9 cellular contexts compared by ENCODE assay signal in genomic region chr12:52243774-52244614, GRCh38. TPM values are rescaled to one million over a fixed set of nuclear protein-coding genes. Genes with fewer than 3 reads are reported as not detected.
DNase-seq lines count a peak whose midpoint lies in the region; ATAC-seq and TF ChIP-seq lines count a peak whose summit lies in the region.
"Had no signal": no experiment of that assay in that cellular context is flagged by ENCODE, and none has a peak within 500 bp of the region (broad histone marks: within the 10 kb centered on the region; RNA-seq: fewer than 3 reads in every experiment).

No MANE protein-coding gene starts in this region.

- H3K27me3 ChIP-seq in neuronal stem cell (ENCODE audit: control insufficient read depth in 3 of 3, insufficient read depth in 3 of 3, low read depth in 1 of 3, low read length in 3 of 3) (peaks cover 0 to 24% (median 3%) of the 10 kb centered on the region in 3 experiments), thymus (ENCODE audit: control insufficient read depth, insufficient read depth) (no peaks in the 10 kb centered on the region)

- H3K4me3 Mint-ChIP-seq in HFFc6 = peak overlapping the region; percentile 74
- peak overlapping the region in 1 of 2 donors; percentile 18 for H3K4me3 Mint-ChIP-seq in effector memory CD8-positive, alpha-beta T cell

- peak; percentile 18; the same call in 1 of the 2 replicates for TF ChIP-seq CTCF in HFFc6 (IDR thresholded peaks at IDR 0.05)

- no peaks in the 10 kb centered on the region for H3K36me3 ChIP-seq in neuronal stem cell (replicated peaks in 1 of 2; ENCODE audit: control insufficient read depth in 2 of 2, insufficient read depth in 2 of 2, low read length in 2 of 2)
- H3K36me3 ChIP-seq in thymus (ENCODE audit: control insufficient read depth, insufficient read depth) = no peaks in the 10 kb centered on the region

- ATAC-seq in GM18498 (IDR thresholded peaks at IDR 0.05; ENCODE audit: unreplicated experiment) = peak; percentile 89
- peak; percentile 93 for ATAC-seq in effector memory CD8-positive, alpha-beta T cell (replicated peaks)

- no peak overlapping the region for H3K4ac ChIP-seq in neuronal stem cell (ENCODE audit: low read length)

- no peaks in the 10 kb centered on the region; the same call in 1 of the 2 replicates for H3K36me3 Mint-ChIP-seq in HFFc6 (ENCODE audit: low read depth)
- H3K36me3 Mint-ChIP-seq in effector memory CD8-positive, alpha-beta T cell (ENCODE audit: insufficient read depth) = no peaks in the 10 kb centered on the region

- no peaks in the 10 kb centered on the region for H3K79me1 ChIP-seq in neuronal stem cell (ENCODE audit: low read depth, low read length)

- no peak overlapping the region for H4K8ac ChIP-seq in neuronal stem cell (ENCODE audit: low read depth, low read length)

- no CpG with 5 or more reads among the region's 12 CpGs for WGBS in neuronal stem cell (ENCODE audit: extremely low coverage in 2 of 2, insufficient read length in 2 of 2, insufficient replicate concordance in 1 of 2), 2 donors
- 31% methylated on average over 12 of the region's 12 CpGs for WGBS in thymus

- H2AFZ ChIP-seq in neuronal stem cell (ENCODE audit: low read length) = no peak overlapping the region

- H3K4me1 Mint-ChIP-seq in HFFc6 (ENCODE audit: low read depth) = peaks cover 72% of the 10 kb centered on the region
- peaks cover 12% of the 10 kb centered on the region in 2 donors for H3K4me1 Mint-ChIP-seq in effector memory CD8-positive, alpha-beta T cell (ENCODE audit: low read depth in 2 of 2)

- peaks cover 6% of the 10 kb centered on the region for H3K27me3 Mint-ChIP-seq in HFFc6 (ENCODE audit: insufficient read depth)
- peaks cover 8 to 78% of the 10 kb centered on the region in 2 donors for H3K27me3 Mint-ChIP-seq in effector memory CD8-positive, alpha-beta T cell

- H3K4me2 ChIP-seq in neuronal stem cell (ENCODE audit: insufficient read depth, low read length, poor library complexity, severe bottlenecking) = no peak overlapping the region

- H3K27ac Mint-ChIP-seq in HFFc6 = peak overlapping the region; percentile 98
- peak overlapping the region; percentile 62 to 91 for H3K27ac Mint-ChIP-seq in effector memory CD8-positive, alpha-beta T cell

- H3K9ac ChIP-seq in neuronal stem cell (ENCODE audit: low read depth, low read length, poor library complexity) = no peak overlapping the region

- peak overlapping the region; percentile 69 for H3K23ac ChIP-seq in neuronal stem cell (ENCODE audit: low read depth, low read length, poor library complexity)

- peak overlapping the region; percentile 25 for H2AK5ac ChIP-seq in neuronal stem cell (ENCODE audit: low read depth, low read length)

- H3K9me3 Mint-ChIP-seq in HFFc6 = no peaks in the 10 kb centered on the region
- H3K9me3 Mint-ChIP-seq in effector memory CD8-positive, alpha-beta T cell = no peaks in the 10 kb centered on the region

- no peak overlapping the region for H2BK12ac ChIP-seq in neuronal stem cell (ENCODE audit: low read length)

- H3K27ac ChIP-seq in neuronal stem cell (replicated peaks; ENCODE audit: low read length) (no peak overlapping the region), thymus (ENCODE audit: low read depth) (peak overlapping the region; percentile 67)

- DNase-seq in HFFc6 (peak; percentile 86), NCI-H1694 treated with DMSO at 0.1 percent for 48 hours (lab: John Stamatoyannopoulos, UW) (peak; percentile 56), neuronal stem cell (ENCODE audit: low spot score) (no peak), NCI-H1436 (lab: John Stamatoyannopoulos, UW) (no peak)
- DNase-seq in activated CD4-positive, alpha-beta T cell treated with anti-CD3 and anti-CD28 coated beads, Interleukin-2, amount 50 U/mL, for 24 hours (ENCODE audit: low read depth in 1 of 2, low spot score in 1 of 2) = peak; percentile 40 to 56
- DNase-seq in effector memory CD8-positive, alpha-beta T cell = peak; percentile 7 to 23 (median 15)

- H3K4me3 ChIP-seq in neuronal stem cell (ENCODE audit: low read length in 2 of 2) (no peak overlapping the region), thymus (ENCODE audit: low read length) (no peak overlapping the region)

- peak overlapping the region; percentile 30 for H3K18ac ChIP-seq in neuronal stem cell (ENCODE audit: low read length)

- H3K9me3 ChIP-seq in neuronal stem cell (replicated peaks in 1 of 2; ENCODE audit: control insufficient read depth in 2 of 2, insufficient read depth in 1 of 2, low read depth in 1 of 2, low read length in 2 of 2) (no peaks in the 10 kb centered on the region), thymus (ENCODE audit: control insufficient read depth) (no peaks in the 10 kb centered on the region)

- H2BK120ac ChIP-seq in neuronal stem cell (ENCODE audit: low read depth, low read length) = no peak overlapping the region

- H3K14ac ChIP-seq in neuronal stem cell (ENCODE audit: low read length) = no peak overlapping the region

- peaks cover 2 to 4% of the 10 kb centered on the region in 2 donors for H3K4me1 ChIP-seq in neuronal stem cell (ENCODE audit: control insufficient read depth in 2 of 2, insufficient read depth in 1 of 2, low read depth in 1 of 2, low read length in 2 of 2)
- peaks cover 7% of the 10 kb centered on the region for H3K4me1 ChIP-seq in thymus (ENCODE audit: control insufficient read depth, insufficient read depth, low read length)

- no peak overlapping the region for H2BK15ac ChIP-seq in neuronal stem cell (ENCODE audit: low read length)

- H2BK5ac ChIP-seq in neuronal stem cell (ENCODE audit: low read length) = no peak overlapping the region

- no peak overlapping the region for H4K91ac ChIP-seq in neuronal stem cell (ENCODE audit: low read depth, low read length, poor library complexity)

RNA-seq across cellular contexts. Expression of gene KRT7, which starts 11.0 kb away (rescaled TPM):
- total RNA-seq in HFFc6 (2021; fragmentation: NEBNext Ultra II Directional; extraction: Animal tissue kit (Norgen Biotek cat#: 25700)) = 100 to 1,000 TPM in 2 of 6 experiments, 10 to 100 TPM in 4; 62.7 to 379 (median 67.5) TPM
- polyA plus RNA-seq in neuronal stem cell (2013, experiment 1 of 2) = 0.24 TPM
- polyA plus RNA-seq in neuronal stem cell (2013, experiment 2 of 2) = 0.18 TPM
- polyA plus RNA-seq in thymus = 34.7 TPM

RNA-seq across cellular contexts. Expression of gene KRT86, which starts 30.5 kb away (rescaled TPM):
- total RNA-seq in HFFc6 (2021; fragmentation: NEBNext Ultra II Directional; extraction: Animal tissue kit (Norgen Biotek cat#: 25700)) = under 1 TPM in 5 of 6 experiments, not detected in 1; 0.15 to 0.26 (median 0.19) TPM
- polyA plus RNA-seq in neuronal stem cell (2013, experiment 1 of 2) = 0.06 TPM
- 0.08 TPM for polyA plus RNA-seq in neuronal stem cell (2013, experiment 2 of 2)
- 1.4 TPM for polyA plus RNA-seq in thymus
- polyA plus RNA-seq: liver had no signal

RNA-seq across cellular contexts. Expression of gene KRT81, which starts 47.3 kb away (rescaled TPM):
- under 1 TPM; 0.34 to 0.84 (median 0.70) TPM for total RNA-seq in HFFc6 (2021; fragmentation: NEBNext Ultra II Directional; extraction: Animal tissue kit (Norgen Biotek cat#: 25700))
- 0.03 TPM for polyA plus RNA-seq in neuronal stem cell (2013, experiment 1 of 2)
- not detected for polyA plus RNA-seq in neuronal stem cell (2013, experiment 2 of 2)
- 3.7 TPM for polyA plus RNA-seq in thymus
- total RNA-seq: liver had no signal
- polyA plus RNA-seq: liver had no signal

RNA-seq across cellular contexts. Expression of gene KRT80, which starts 52.2 kb away (rescaled TPM):
- total RNA-seq in HFFc6 (2021; fragmentation: NEBNext Ultra II Directional; extraction: Animal tissue kit (Norgen Biotek cat#: 25700)) = 1 to 10 TPM; 2.3 to 3.7 (median 2.8) TPM
- 0.07 TPM for polyA plus RNA-seq in neuronal stem cell (2013, experiment 1 of 2)
- 0.07 TPM for polyA plus RNA-seq in neuronal stem cell (2013, experiment 2 of 2)
- polyA plus RNA-seq in thymus = 4.8 TPM

Comparison
In these comparisons a context has a peak if more than half of its experiments do, and no peak if none do; other contexts are left out.
1. DNase-seq: peak in HFFc6 (single experiment), NCI-H1694 treated with DMSO at 0.1 percent for 48 hours (single experiment), activated CD4-positive, alpha-beta T cell treated with anti-CD3 and anti-CD28 coated beads, Interleukin-2, amount 50 U/mL, for 24 hours (2 of 2) and effector memory CD8-positive, alpha-beta T cell (3 of 3); none in neuronal stem cell (single experiment) and NCI-H1436 (single experiment).